In the genomic region with DNA sequence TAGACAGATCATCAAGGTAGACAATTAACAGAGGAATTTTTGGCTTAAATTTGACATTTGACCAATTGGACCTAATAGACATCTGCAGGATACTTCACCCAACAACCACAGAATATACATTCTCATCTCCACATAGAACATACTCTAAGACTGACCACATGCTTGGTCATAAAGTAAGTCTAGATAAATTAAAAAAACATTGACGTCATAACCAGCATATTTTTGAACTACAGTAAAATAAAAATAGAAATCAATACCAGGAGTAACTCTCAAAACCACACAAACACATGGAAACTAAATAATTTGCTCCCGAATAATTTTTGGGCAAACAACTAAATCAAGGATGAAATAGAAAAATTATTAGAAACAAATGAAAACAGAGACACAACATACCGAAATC, we compare ENCODE assay signal across 32 cellular contexts.
"Had no signal": no experiment of that assay in that cellular context is flagged by ENCODE, and none has a peak within 500 bp of the region (broad histone marks: within the 10 kb centered on the region; RNA-seq: fewer than 3 reads in every experiment).

No MANE protein-coding gene starts in this region.

- H3K4me3 Mint-ChIP-seq: naive thymus-derived CD4-positive, alpha-beta T cell; natural killer cell; nephron; neural progenitor cell; stimulated activated memory B cell treated with anti-CD40 and anti-IgM and Interleukin-4, amounts not matched to agents 10 μg/mL and 1 μg/mL and 100 μg/mL, for 72 hours; stimulated activated naive CD8-positive, alpha-beta T cell treated with anti-CD3 and anti-CD28 coated beads, Interleukin-15, amount 100 ng/mL, for 72 hours; type B pancreatic cell had no signal

- H3K27ac ChIP-seq: neural progenitor cell, ovary, psoas muscle, spleen, suprapubic skin, testis, tibial artery, transverse colon, upper lobe of right lung, uterus had no signal

- H3K27ac Mint-ChIP-seq: naive thymus-derived CD4-positive, alpha-beta T cell; natural killer cell; nephron; neural progenitor cell; progenitor cell of endocrine pancreas; stimulated activated memory B cell treated with anti-CD40 and anti-IgM and Interleukin-4, amounts not matched to agents 10 μg/mL and 1 μg/mL and 100 μg/mL, for 72 hours; stimulated activated naive CD8-positive, alpha-beta T cell treated with anti-CD3 and anti-CD28 coated beads, Interleukin-15, amount 100 ng/mL, for 72 hours; type B pancreatic cell had no signal

- H3K27me3 ChIP-seq: neural progenitor cell, ovary, suprapubic skin, testis, tibial artery, upper lobe of right lung, uterus had no signal

- DNase-seq: naive thymus-derived CD4-positive, alpha-beta T cell; natural killer cell; occipital lobe; ovary; posterior cingulate gyrus; psoas muscle; right cardiac atrium; spleen; stimulated activated CD4-positive, alpha-beta T cell treated with anti-CD3 and anti-CD28 coated beads, Interleukin-12 subunit alpha, Interleukin-12 subunit beta, amount 100 ng/mL, for 4 hours; stimulated activated CD4-positive, alpha-beta T cell treated with anti-CD3 and anti-CD28 coated beads, Interleukin-1b, Interleukin-23, amount 100 ng/mL, for 48 hours; stimulated activated CD4-positive, alpha-beta T cell treated with anti-CD3 and anti-CD28 coated beads, Interleukin-4, amount 100 ng/mL, for 1 hour; stimulated activated CD4-positive, alpha-beta T cell treated with anti-CD3 and anti-CD28 coated beads, Interleukin-4, amount 100 ng/mL, for 4 hours; stimulated activated CD8-positive, alpha-beta memory T cell treated with anti-CD3 and anti-CD28 coated beads, Interleukin-4, amount 100 ng/mL, for 48 hours; stimulated activated naive CD4-positive, alpha-beta T cell; stimulated activated naive CD8-positive, alpha-beta T cell treated with anti-CD3 and anti-CD28 coated beads, Interleukin-15, amount 100 ng/mL, for 72 hours; stimulated activated naive CD8-positive, alpha-beta T cell treated with anti-CD3 and anti-CD28 coated beads, Interleukin-15, Interleukin-2, amounts not matched to agents 100 U/mL and 50 U/mL, for 24 hours; substantia nigra; testis; tibial artery; transverse colon; upper lobe of right lung; uterus had no signal

- H3K4me1 ChIP-seq: neural progenitor cell, psoas muscle, spleen, transverse colon, uterus had no signal

- H3K9me3 Mint-ChIP-seq: naive thymus-derived CD4-positive, alpha-beta T cell; natural killer cell; nephron; neural progenitor cell; stimulated activated memory B cell treated with anti-CD40 and anti-IgM and Interleukin-4, amounts not matched to agents 10 μg/mL and 1 μg/mL and 100 μg/mL, for 72 hours; stimulated activated naive CD8-positive, alpha-beta T cell treated with anti-CD3 and anti-CD28 coated beads, Interleukin-15, amount 100 ng/mL, for 72 hours; type B pancreatic cell had no signal

- ATAC-seq: naive thymus-derived CD4-positive, alpha-beta T cell; natural killer cell; psoas muscle; right cardiac atrium; sciatic nerve; stimulated activated memory B cell treated with anti-CD40 and anti-IgM and Interleukin-4, amounts not matched to agents 10 μg/mL and 1 μg/mL and 100 μg/mL, for 72 hours; stimulated activated naive CD8-positive, alpha-beta T cell treated with anti-CD3 and anti-CD28 coated beads, Interleukin-15, amount 100 ng/mL, for 72 hours; stimulated activated naive CD8-positive, alpha-beta T cell treated with anti-CD3 and anti-CD28 coated beads, Interleukin-15, Interleukin-2, amounts not matched to agents 100 U/mL and 50 U/mL, for 24 hours; upper lobe of right lung had no signal

- H3K9ac ChIP-seq: neural progenitor cell, parathyroid adenoma had no signal

- H3K4me1 Mint-ChIP-seq: natural killer cell; neural progenitor cell; stimulated activated memory B cell treated with anti-CD40 and anti-IgM and Interleukin-4, amounts not matched to agents 10 μg/mL and 1 μg/mL and 100 μg/mL, for 72 hours; stimulated activated naive CD8-positive, alpha-beta T cell treated with anti-CD3 and anti-CD28 coated beads, Interleukin-15, amount 100 ng/mL, for 72 hours had no signal

- H3K4me2 ChIP-seq: neural progenitor cell, smooth muscle cell had no signal

- H3K36me3 Mint-ChIP-seq: naive thymus-derived CD4-positive, alpha-beta T cell; natural killer cell; neural progenitor cell; stimulated activated memory B cell treated with anti-CD40 and anti-IgM and Interleukin-4, amounts not matched to agents 10 μg/mL and 1 μg/mL and 100 μg/mL, for 72 hours; type B pancreatic cell had no signal

- H3K79me2 ChIP-seq: parathyroid adenoma had no signal

- H3K9me3 ChIP-seq: ovary, psoas muscle, spleen, suprapubic skin, testis, tibial artery, transverse colon, upper lobe of right lung, uterus had no signal

- H3K4me3 ChIP-seq: neural progenitor cell, ovary, psoas muscle, skin epidermis, smooth muscle cell, spleen, suprapubic skin, testis, tibial artery, transverse colon, upper lobe of right lung, uterus had no signal

- H3K27me3 Mint-ChIP-seq: progenitor cell of endocrine pancreas had no signal

- H2AFZ ChIP-seq: neural progenitor cell had no signal

- H3K36me3 ChIP-seq: neural progenitor cell, ovary, spleen, suprapubic skin, tibial artery, transverse colon, upper lobe of right lung, uterus had no signal
